In genomic region chr11:12696911-12697581, GRCh38 we compare ENCODE assay signal across 13 cellular contexts. TPM values are rescaled to one million over a fixed set of nuclear protein-coding genes. Genes with fewer than 3 reads are reported as not detected.
DNase-seq lines count a peak whose midpoint lies in the region; TF ChIP-seq lines count a peak whose summit lies in the region.
"Had no signal": no experiment of that assay in that cellular context is flagged by ENCODE, and none has a peak within 500 bp of the region (broad histone marks: within the 10 kb centered on the region; RNA-seq: fewer than 3 reads in every experiment).

No MANE protein-coding gene starts in this region.

- H3K27ac Mint-ChIP-seq in activated naive CD4-positive, alpha-beta T cell treated with anti-CD3 and anti-CD28 coated beads, Interleukin-2, amount 10 ng/mL, durations not matched to agents 7 days and 5 days: no peak overlapping the region

- H3K4me3 ChIP-seq in esophagus squamous epithelium (no peak overlapping the region), stomach (no peak overlapping the region)
- H3K4me3 ChIP-seq: suprapubic skin had no signal

- no peaks in the 10 kb centered on the region for H3K9me3 Mint-ChIP-seq in activated naive CD4-positive, alpha-beta T cell treated with anti-CD3 and anti-CD28 coated beads, Interleukin-2, amount 10 ng/mL, durations not matched to agents 7 days and 5 days

- H3K4me1 ChIP-seq in esophagus squamous epithelium (peaks cover 22 to 86% (median 45%) of the 10 kb centered on the region in 3 donors), stomach (peaks cover 38 to 93% (median 54%) of the 10 kb centered on the region in 4 donors)

- H3K4me1 Mint-ChIP-seq in activated naive CD4-positive, alpha-beta T cell treated with anti-CD3 and anti-CD28 coated beads, Interleukin-2, amount 10 ng/mL, durations not matched to agents 7 days and 5 days: peaks cover 12% of the 10 kb centered on the region

- H3K4me3 Mint-ChIP-seq in activated naive CD4-positive, alpha-beta T cell treated with anti-CD3 and anti-CD28 coated beads, Interleukin-2, amount 10 ng/mL, durations not matched to agents 7 days and 5 days: no peak overlapping the region

- H3K27me3 ChIP-seq in esophagus squamous epithelium: no peaks in the 10 kb centered on the region
- no peaks in the 10 kb centered on the region for H3K27me3 ChIP-seq in stomach
- H3K27me3 ChIP-seq: suprapubic skin had no signal

- no peaks in the 10 kb centered on the region for H3K9me3 ChIP-seq in esophagus squamous epithelium
- H3K9me3 ChIP-seq in stomach: no peaks in the 10 kb centered on the region
- H3K9me3 ChIP-seq: suprapubic skin had no signal

- TF ChIP-seq CTCF in esophagus squamous epithelium (IDR thresholded peaks at IDR 0.05): no peak
- no peak for TF ChIP-seq CTCF in stomach (IDR thresholded peaks at IDR 0.05)

- DNase-seq in NCI-H2081 (lab: John Stamatoyannopoulos, UW) (peak; percentile 32 to 72), NCI-H2081 treated with DMSO at 0.1 percent for 48 hours (lab: John Stamatoyannopoulos, UW) (no peak), NCI-H526 treated with DMSO at 0.1 percent for 48 hours (lab: John Stamatoyannopoulos, UW) (peak; percentile 86), esophagus squamous epithelium (lab: John Stamatoyannopoulos, UW) (no peak), stomach (no peak), erythroblast (lab: John Stamatoyannopoulos, UW) (no peak), A172 (ENCODE audit: low spot score) (no peak)
- no peak for DNase-seq in activated naive CD4-positive, alpha-beta T cell treated with anti-CD3 and anti-CD28 coated beads, Interleukin-2, amount 10 ng/mL, durations not matched to agents 7 days and 5 days
- DNase-seq: amygdala, NCI-H2171, retina had no signal

- CTCF ChIA-PET in activated naive CD4-positive, alpha-beta T cell treated with anti-CD3 and anti-CD28 coated beads, Interleukin-2, amount 10 ng/mL, durations not matched to agents 7 days and 5 days (lab: Charles Lee): no interaction called here

- 43 to 62% methylated on average over 4 of the region's 5 CpGs for WGBS in esophagus squamous epithelium, 2 donors
- WGBS in stomach, 5 donors: 72 to 80% (median 77%) methylated on average over 5 of the region's 5 CpGs

- H3K27ac ChIP-seq in esophagus squamous epithelium (peak overlapping the region; percentile 15 to 95 (median 52)), stomach (peak overlapping the region in 3 of 5 donors; percentile 8 to 94 (median 22))
- H3K27ac ChIP-seq: suprapubic skin had no signal

- no peaks in the 10 kb centered on the region for H3K36me3 Mint-ChIP-seq in activated naive CD4-positive, alpha-beta T cell treated with anti-CD3 and anti-CD28 coated beads, Interleukin-2, amount 10 ng/mL, durations not matched to agents 7 days and 5 days

- no peaks in the 10 kb centered on the region for H3K36me3 ChIP-seq in esophagus squamous epithelium
- no peaks in the 10 kb centered on the region for H3K36me3 ChIP-seq in stomach
- H3K36me3 ChIP-seq: suprapubic skin had no signal

- intact Hi-C loops in esophagus squamous epithelium (cut with DNase I) (no loop called here), stomach (cut with DNase I; ENCODE audit: low total_unique reads) (no loop called here)

- peaks cover 70% of the 10 kb centered on the region for H3K27me3 Mint-ChIP-seq in activated naive CD4-positive, alpha-beta T cell treated with anti-CD3 and anti-CD28 coated beads, Interleukin-2, amount 10 ng/mL, durations not matched to agents 7 days and 5 days

- TF ChIP-seq POLR2A in esophagus squamous epithelium (IDR thresholded peaks at IDR 0.05) (no peak), stomach (IDR thresholded peaks at IDR 0.05) (no peak), erythroblast (IDR thresholded peaks at IDR 0.05; ENCODE audit: low read length) (no peak)

- TF ChIP-seq EP300 in stomach (IDR thresholded peaks at IDR 0.05): no peak

RNA-seq across cellular contexts. Expression of gene TEAD1, which starts 22.8 kb away (rescaled TPM):
- 10 to 100 TPM; 33.3 to 75.2 (median 49.8) TPM for total RNA-seq in esophagus squamous epithelium
- total RNA-seq in stomach: 100 to 1,000 TPM in 1 of 5 donors, 10 to 100 TPM in 4; 52.5 to 133 (median 85.0) TPM
- polyA plus RNA-seq in stomach: 10 to 100 TPM in 1 of 3 donors, 1 to 10 TPM in 2; 4.9 to 13.1 (median 8.4) TPM
- 69.5 and 92.5 TPM in 2 replicates for total RNA-seq in A172 (2014; rRNA removed; shearing (Covaris generic))
- total RNA-seq: mononuclear cell had no signal

Comparison
In these comparisons a context has a peak if more than half of its experiments do, and no peak if none do; other contexts are left out.
1. DNase-seq: peak in NCI-H2081 (2 of 2) and NCI-H526 treated with DMSO at 0.1 percent for 48 hours (single experiment); none in NCI-H2081 treated with DMSO at 0.1 percent for 48 hours (single experiment), esophagus squamous epithelium (single experiment), stomach (single experiment), activated naive CD4-positive, alpha-beta T cell treated with anti-CD3 and anti-CD28 coated beads, Interleukin-2, amount 10 ng/mL, durations not matched to agents 7 days and 5 days (single experiment), erythroblast (0 of 2) and A172 (single experiment).